11 cellular contexts compared by ENCODE assay signal in the genomic region with DNA sequence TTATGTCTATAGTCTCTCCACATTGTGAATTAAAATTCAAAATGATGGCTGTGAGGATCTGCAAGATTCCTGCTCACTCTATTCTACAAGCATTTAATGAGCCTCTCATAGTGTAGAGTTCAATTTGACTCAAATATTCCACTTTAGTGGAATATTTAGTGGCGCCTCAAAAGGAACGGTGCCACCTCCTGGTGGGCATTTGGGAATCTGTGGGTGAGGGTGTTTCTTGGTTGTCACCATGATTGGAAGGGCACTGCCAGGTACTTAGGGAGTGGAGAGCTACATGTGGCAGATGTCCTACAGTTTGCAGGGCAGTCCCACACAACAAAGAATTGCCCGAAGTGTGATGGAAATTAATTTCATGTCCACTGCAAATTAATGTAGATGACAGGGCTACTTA. TPM values are rescaled to one million over a fixed set of nuclear protein-coding genes. Genes with fewer than 3 reads are reported as not detected.
DNase-seq lines count a peak whose midpoint lies in the region; ATAC-seq and TF ChIP-seq lines count a peak whose summit lies in the region.
"Had no signal": no experiment of that assay in that cellular context is flagged by ENCODE, and none has a peak within 500 bp of the region (broad histone marks: within the 10 kb centered on the region; RNA-seq: fewer than 3 reads in every experiment).

No MANE protein-coding gene starts in this region.

- H3K36me3 Mint-ChIP-seq in MCF 10A (ENCODE audit: insufficient read depth, unreplicated experiment): no peaks in the 10 kb centered on the region

- POLR2A ChIA-PET in MCF 10A (lab: Yijun Ruan, JAX) (no interaction called here), OCI-LY7 (lab: Charles Lee) (interaction anchor here (0.6 kb wide), 1 partner anchor 163 kb away, joined by 5 read pairs; no protein-coding TSS in a partner anchor)

- no peak for TF ChIP-seq POLR2A in esophagus muscularis mucosa (IDR thresholded peaks at IDR 0.05; ENCODE audit: low read depth)
- TF ChIP-seq POLR2A in tibial nerve (IDR thresholded peaks at IDR 0.05): no peak

- H3K27me3 ChIP-seq in mammary epithelial cell (ENCODE audit: insufficient read depth, low read length) (peaks cover 5% of the 10 kb centered on the region), esophagus muscularis mucosa (no peaks in the 10 kb centered on the region), tibial nerve (no peaks in the 10 kb centered on the region)
- H3K27me3 ChIP-seq: stomach had no signal

- H3K79me2 ChIP-seq in mammary epithelial cell (ENCODE audit: insufficient read depth, low read length) (no peaks in the 10 kb centered on the region), OCI-LY7 (ENCODE audit: insufficient read depth, low read depth, low read length) (no peaks in the 10 kb centered on the region)

- no peak overlapping the region for H3K9ac ChIP-seq in mammary epithelial cell (ENCODE audit: insufficient read depth, low read length)

- 97% methylated on average over 3 of the region's 3 CpGs for WGBS in mammary epithelial cell (ENCODE audit: low coverage, missing lambda C conversion rate)
- WGBS in esophagus muscularis mucosa: 92% methylated on average over 3 of the region's 3 CpGs
- 86 to 92% methylated on average over 3 of the region's 3 CpGs for WGBS in tibial nerve, 2 donors

- ATAC-seq in GM21786 (IDR thresholded peaks at IDR 0.05; ENCODE audit: unreplicated experiment) (no peak), HG03139 (IDR thresholded peaks at IDR 0.05; ENCODE audit: unreplicated experiment) (no peak)

- intact Hi-C loops in MCF 10A (cut with micrococcal nuclease) (loop anchor here (1.0 to 2.0 kb wide), 2 partner anchors 125 to 168 kb away; no protein-coding TSS in a partner anchor), mammary epithelial cell (cut with micrococcal nuclease) (no loop called here), OCI-LY7 (cut with micrococcal nuclease; ENCODE audit: unreplicated experiment) (loop anchor here (5.0 kb wide), 1 partner anchor 125 kb away; the partner anchor contains the start of gene PIK3CA), esophagus muscularis mucosa (cut with DNase I) (no loop called here)

- H3K4me3 ChIP-seq in mammary epithelial cell (replicated peaks in 1 of 3; ENCODE audit: insufficient read depth in 1 of 3, low read depth in 2 of 3, low read length in 3 of 3) (no peak overlapping the region), OCI-LY7 (ENCODE audit: low read depth, low read length, poor library complexity, severe bottlenecking) (no peak overlapping the region), esophagus muscularis mucosa (no peak overlapping the region), tibial nerve (no peak overlapping the region)
- H3K4me3 ChIP-seq: stomach had no signal

- no peaks in the 10 kb centered on the region for H3K9me2 ChIP-seq in OCI-LY7 (ENCODE audit: insufficient read depth, low read length)

- no peaks in the 10 kb centered on the region for H3K9me3 ChIP-seq in mammary epithelial cell (replicated peaks; ENCODE audit: insufficient read depth, low read length)
- H3K9me3 ChIP-seq in OCI-LY7 (ENCODE audit: low read length): no peaks in the 10 kb centered on the region
- no peaks in the 10 kb centered on the region for H3K9me3 ChIP-seq in esophagus muscularis mucosa
- H3K9me3 ChIP-seq in tibial nerve: no peaks in the 10 kb centered on the region
- H3K9me3 ChIP-seq: stomach had no signal

- CTCF ChIA-PET in MCF 10A (lab: Yijun Ruan, JAX) (interaction anchor here (0.7 to 1.4 kb wide), 4 partner anchors 16 to 126 kb away, joined by 3 to 9 read pairs (median 4); no protein-coding TSS in a partner anchor), mammary epithelial cell (lab: Charles Lee; ENCODE audit: low non-redundant PET) (interaction anchor here (0.5 to 0.7 kb wide), 2 partner anchors 49 to 129 kb away, joined by 3 to 4 read pairs; no protein-coding TSS in a partner anchor), OCI-LY7 (lab: Charles Lee; ENCODE audit: unreplicated experiment) (interaction anchor here (1.0 kb wide), 1 partner anchor 10 kb away, joined by 3 read pairs; no protein-coding TSS in a partner anchor)

- H2AFZ ChIP-seq in mammary epithelial cell (ENCODE audit: low read depth, low read length) (no peak overlapping the region), OCI-LY7 (ENCODE audit: low read length) (no peak overlapping the region)

- no peak overlapping the region for H3K27ac Mint-ChIP-seq in MCF 10A (ENCODE audit: low read depth, unreplicated experiment)

- no peaks in the 10 kb centered on the region for H4K20me1 ChIP-seq in mammary epithelial cell (ENCODE audit: insufficient read depth, low read length)
- no peaks in the 10 kb centered on the region for H4K20me1 ChIP-seq in OCI-LY7 (ENCODE audit: insufficient read depth, low read length)

- no peak overlapping the region for H3K4me3 Mint-ChIP-seq in MCF 10A (ENCODE audit: unreplicated experiment)

- no peaks in the 10 kb centered on the region for H3K27me3 Mint-ChIP-seq in MCF 10A (ENCODE audit: insufficient read depth, unreplicated experiment)

- no peak for TF ChIP-seq CTCF in MCF 10A (IDR thresholded peaks at IDR 0.05; ENCODE audit: unreplicated experiment)
- TF ChIP-seq CTCF in mammary epithelial cell (conservative IDR thresholded peaks at IDR 0.05 in 1 of 2, IDR thresholded peaks at IDR 0.05 in 1 of 2; ENCODE audit: extremely low read depth in 1 of 2, insufficient read depth in 1 of 2, low read depth in 1 of 2, low read length in 2 of 2): peak in 1 of 2 donors; percentile 24
- peak; percentile 39; the same call in 1 of the 2 replicates for TF ChIP-seq CTCF in OCI-LY7 (conservative IDR thresholded peaks at IDR 0.05; ENCODE audit: low read length)
- peak; percentile 20 to 36 (median 26) for TF ChIP-seq CTCF in esophagus muscularis mucosa (IDR thresholded peaks at IDR 0.05)
- peak in 3 of 5 experiments; percentile 9 to 32 (median 13) for TF ChIP-seq CTCF in tibial nerve (IDR thresholded peaks at IDR 0.05)

- TF ChIP-seq EP300 in esophagus muscularis mucosa (IDR thresholded peaks at IDR 0.05) (no peak), tibial nerve (IDR thresholded peaks at IDR 0.05) (no peak)

- no peaks in the 10 kb centered on the region for H3K4me1 Mint-ChIP-seq in MCF 10A (ENCODE audit: insufficient read depth, unreplicated experiment)

- H3K4me2 ChIP-seq in mammary epithelial cell (ENCODE audit: insufficient read depth, low read depth, low read length): no peak overlapping the region
- H3K4me2 ChIP-seq in OCI-LY7 (ENCODE audit: low read length): no peak overlapping the region

- no peaks in the 10 kb centered on the region for H3K4me1 ChIP-seq in mammary epithelial cell (ENCODE audit: insufficient read depth, low read length)
- H3K4me1 ChIP-seq in OCI-LY7 (ENCODE audit: insufficient read depth, low read length, poor library complexity, severe bottlenecking): peaks cover 9% of the 10 kb centered on the region
- H3K4me1 ChIP-seq in esophagus muscularis mucosa: no peaks in the 10 kb centered on the region
- peaks cover 0 to 4% (median 0%) of the 10 kb centered on the region in 4 donors for H3K4me1 ChIP-seq in tibial nerve
- H3K4me1 ChIP-seq: stomach had no signal

- H3K9me3 Mint-ChIP-seq in MCF 10A (ENCODE audit: unreplicated experiment): no peaks in the 10 kb centered on the region

- no peak overlapping the region for H3K27ac ChIP-seq in mammary epithelial cell (ENCODE audit: insufficient read depth, low read depth, low read length)
- no peak overlapping the region for H3K27ac ChIP-seq in OCI-LY7 (ENCODE audit: low read depth, low read length, poor library complexity, severe bottlenecking)
- no peak overlapping the region for H3K27ac ChIP-seq in esophagus muscularis mucosa (replicated peaks in 1 of 4)
- no peak overlapping the region for H3K27ac ChIP-seq in tibial nerve
- H3K27ac ChIP-seq: stomach had no signal

- in situ Hi-C loops in mammary epithelial cell (cut with MboI; ENCODE audit: low sequenced_read_pairs in 2 of 2): no loop called here

- dilution Hi-C loops in mammary epithelial cell (cut with HindIII; ENCODE audit: low sequenced_read_pairs): no loop called here

- peak; percentile 29 for DNase-seq in MCF 10A (ENCODE audit: unreplicated experiment)
- DNase-seq in mammary epithelial cell: no peak
- no peak for DNase-seq in OCI-LY7 (ENCODE audit: low spot score)
- no peak for DNase-seq in esophagus muscularis mucosa (ENCODE audit: extremely low spot score)
- DNase-seq in tibial nerve (ENCODE audit: low spot score in 2 of 2): no peak
- no peak for DNase-seq in NCI-H2029 treated with DMSO at 0.1 percent for 48 hours (lab: John Stamatoyannopoulos, UW)
- DNase-seq: anterior cingulate cortex, SHP77, stomach had no signal

- BruUV-seq in MCF 10A (replicated peaks; lab: Mats Ljungman, UMichigan) (no TSS peak), mammary epithelial cell (replicated peaks; lab: Mats Ljungman, UMichigan) (no TSS peak), OCI-LY7 (replicated peaks; lab: Mats Ljungman, UMichigan) (no TSS peak)

- H3K36me3 ChIP-seq in mammary epithelial cell (ENCODE audit: insufficient read depth, low read length): no peaks in the 10 kb centered on the region
- H3K36me3 ChIP-seq in OCI-LY7 (ENCODE audit: insufficient read depth, low read length): no peaks in the 10 kb centered on the region
- no peaks in the 10 kb centered on the region for H3K36me3 ChIP-seq in esophagus muscularis mucosa
- H3K36me3 ChIP-seq in tibial nerve: no peaks in the 10 kb centered on the region
- H3K36me3 ChIP-seq: stomach had no signal

RNA-seq across cellular contexts. Expression of gene KCNMB3, which starts 21.5 kb away (rescaled TPM):
- 0.15 and 0.28 TPM in 2 replicates for total RNA-seq in MCF 10A (2022)
- 1 to 10 TPM; 1.0 to 1.2 TPM for total RNA-seq in mammary epithelial cell
- 0.67 TPM for polyA plus RNA-seq in mammary epithelial cell
- not detected for polyA minus RNA-seq in mammary epithelial cell
- 0.18 and 0.60 TPM in 2 replicates for total RNA-seq in OCI-LY7 (2014; rRNA removed; shearing (Covaris generic))
- not detected in 2 replicates for total RNA-seq in OCI-LY7 (2022)
- total RNA-seq in esophagus muscularis mucosa: 1 to 10 TPM; 1.3 to 4.1 (median 2.9) TPM
- 1 to 10 TPM; 2.0 to 3.3 (median 2.7) TPM for total RNA-seq in tibial nerve

RNA-seq across cellular contexts. Expression of gene ZNF639, which starts 50.4 kb away (rescaled TPM):
- 35.5 and 52.8 TPM in 2 replicates for total RNA-seq in MCF 10A (2022)
- 10 to 100 TPM; 25.3 to 27.7 TPM for total RNA-seq in mammary epithelial cell
- 11.2 TPM for polyA plus RNA-seq in mammary epithelial cell
- 4.8 TPM for polyA minus RNA-seq in mammary epithelial cell
- total RNA-seq in OCI-LY7 (2014; rRNA removed; shearing (Covaris generic)): 44.3 and 61.3 TPM in 2 replicates
- 59.3 and 63.5 TPM in 2 replicates for total RNA-seq in OCI-LY7 (2022)
- total RNA-seq in esophagus muscularis mucosa: 10 to 100 TPM; 50.0 to 78.2 (median 58.8) TPM
- total RNA-seq in tibial nerve: 10 to 100 TPM; 39.3 to 55.7 (median 44.0) TPM

Comparison
In these comparisons a context has a peak if more than half of its experiments do, and no peak if none do; other contexts are left out.
1. intact Hi-C loops: an anchor here in MCF 10A (1.0 to 2.0 kb wide) and OCI-LY7 (5.0 kb wide); none called in mammary epithelial cell and esophagus muscularis mucosa.